In genomic region chr3:158789592-158789991, GRCh38 we compare ENCODE assay signal across 1 cellular context.
TF ChIP-seq lines count a peak whose summit lies in the region.

No MANE protein-coding gene starts in this region.

TF ChIP-seq in K562, 482 proteins besides CTCF, POLR2A, EP300 and RAD21 (continued from another document):
- no peak for TF ChIP-seq ZBTB5 (IDR thresholded peaks at IDR 0.05)
- TF ChIP-seq GATA2 (CRISPR knock-in tag; IDR thresholded peaks at IDR 0.05): peak; percentile 88
- TF ChIP-seq ZNF592 (IDR thresholded peaks at IDR 0.05): peak; percentile 41; the same call in 1 of the 2 replicates
- TF ChIP-seq DEAF1 (CRISPR knock-in tag; IDR thresholded peaks at IDR 0.05): peak; percentile 81
- 0 out of 2 replicates have a peak, but pooled peaks have one; percentile 12 for TF ChIP-seq HDAC2 (IDR thresholded peaks at IDR 0.05)
- TF ChIP-seq CC2D1A (IDR thresholded peaks at IDR 0.05): peak; percentile 44; the same call in 1 of the 2 replicates
- TF ChIP-seq ZNF444 (CRISPR knock-in tag; IDR thresholded peaks at IDR 0.05): no peak
- peak; percentile 53 for TF ChIP-seq SMC3 (conservative IDR thresholded peaks at IDR 0.05; ENCODE audit: insufficient read depth, low read depth, low read length)
- TF ChIP-seq PKNOX1 (IDR thresholded peaks at IDR 0.05): peak; percentile 64
